In genomic region chr5:6378128-6379023, GRCh38 we compare ENCODE assay signal across 1 cellular context.
TF ChIP-seq lines count a peak whose summit lies in the region.

A gene with protein sequence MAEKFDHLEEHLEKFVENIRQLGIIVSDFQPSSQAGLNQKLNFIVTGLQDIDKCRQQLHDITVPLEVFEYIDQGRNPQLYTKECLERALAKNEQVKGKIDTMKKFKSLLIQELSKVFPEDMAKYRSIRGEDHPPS (minus strand): TSS chr5:6378547. CDS start chr5:6378483, 64 bp downstream.

TF ChIP-seq in HepG2, 621 proteins besides CTCF, POLR2A, EP300 and RAD21 (continued from another document and continues in another):
- TF ChIP-seq ZNF142 (CRISPR knock-in tag; IDR thresholded peaks at IDR 0.05), result no peak
- TF ChIP-seq BORCS8-MEF2B (CRISPR knock-in tag; IDR thresholded peaks at IDR 0.05), result peak; percentile 54; the same call in 1 of the 2 replicates
- TF ChIP-seq ELF1 (CRISPR knock-in tag; IDR thresholded peaks at IDR 0.05), result peak; percentile 98
- TF ChIP-seq NONO (IDR thresholded peaks at IDR 0.05), result no peak
- peak; percentile 67; the same call in 1 of the 2 replicates for TF ChIP-seq NONO (CRISPR knock-in tag; conservative IDR thresholded peaks at IDR 0.05)
- TF ChIP-seq KDM5B (CRISPR knock-in tag; IDR thresholded peaks at IDR 0.05; ENCODE audit: borderline replicate concordance), result 0 out of 2 replicates have a peak, but pooled peaks have one; percentile 27
- TF ChIP-seq HNRNPUL1 (IDR thresholded peaks at IDR 0.05; ENCODE audit: low read depth, low read length), result no peak
- TF ChIP-seq ZNF746 (CRISPR knock-in tag; IDR thresholded peaks at IDR 0.05), result peak; percentile 69
- TF ChIP-seq ZNF605 (CRISPR knock-in tag; IDR thresholded peaks at IDR 0.05), result peak; percentile 62
- TF ChIP-seq ZNF34 (CRISPR knock-in tag; IDR thresholded peaks at IDR 0.05; ENCODE audit: borderline replicate concordance), result no peak
- peak; percentile 34 for TF ChIP-seq HNRNPH1 (optimal IDR thresholded peaks at IDR 0.05; ENCODE audit: low read depth, low read length)
- no peak for TF ChIP-seq NFRKB (IDR thresholded peaks at IDR 0.05)
- peak; percentile 89 for TF ChIP-seq POLR2AphosphoS5 (IDR thresholded peaks at IDR 0.05; ENCODE audit: low read depth, low read length)
- TF ChIP-seq, protein P1, sequence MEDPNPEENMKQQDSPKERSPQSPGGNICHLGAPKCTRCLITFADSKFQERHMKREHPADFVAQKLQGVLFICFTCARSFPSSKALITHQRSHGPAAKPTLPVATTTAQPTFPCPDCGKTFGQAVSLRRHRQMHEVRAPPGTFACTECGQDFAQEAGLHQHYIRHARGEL (CRISPR knock-in tag; IDR thresholded peaks at IDR 0.05), result no peak
- TF ChIP-seq ELF3 (CRISPR knock-in tag; IDR thresholded peaks at IDR 0.05), result peak; percentile 79
- peak; percentile 78; the same call in 1 of the 2 replicates for TF ChIP-seq ZNF709 (CRISPR knock-in tag; IDR thresholded peaks at IDR 0.05)
- 0 out of 2 replicates have a peak, but pooled peaks have one; percentile 60 for TF ChIP-seq ZNF800 (CRISPR knock-in tag; IDR thresholded peaks at IDR 0.05)
- peak; percentile 88 for TF ChIP-seq YEATS2 (CRISPR knock-in tag; IDR thresholded peaks at IDR 0.05; ENCODE audit: borderline replicate concordance)
- 0 out of 2 replicates have a peak, but pooled peaks have one; percentile 32 for TF ChIP-seq ZNF788 (CRISPR knock-in tag; IDR thresholded peaks at IDR 0.05; ENCODE audit: borderline replicate concordance)
- TF ChIP-seq ZNF280B (CRISPR knock-in tag; IDR thresholded peaks at IDR 0.05; ENCODE audit: borderline replicate concordance), result peak; percentile 70
- peak; percentile 64; the same call in 1 of the 2 replicates for TF ChIP-seq AHR (CRISPR knock-in tag; IDR thresholded peaks at IDR 0.05)
- no peak for TF ChIP-seq PAF1 (CRISPR knock-in tag; IDR thresholded peaks at IDR 0.05)
- 0 out of 4 replicates have a peak, but pooled peaks of 1 of the 2 experiments have one; percentile 19 for TF ChIP-seq ATF4 (CRISPR knock-in tag; IDR thresholded peaks at IDR 0.05)
- peak; percentile 95 for TF ChIP-seq PHF8 (CRISPR knock-in tag; IDR thresholded peaks at IDR 0.05)
- 0 out of 2 replicates have a peak, but pooled peaks have one; percentile 70 for TF ChIP-seq ZXDC (CRISPR knock-in tag; IDR thresholded peaks at IDR 0.05)
- peak; percentile 20; the same call in 1 of the 2 replicates for TF ChIP-seq MAZ (IDR thresholded peaks at IDR 0.05; ENCODE audit: borderline replicate concordance, low read depth, low read length)
- peak; percentile 46; the same call in 1 of the 2 replicates for TF ChIP-seq MAZ (CRISPR knock-in tag; IDR thresholded peaks at IDR 0.05; ENCODE audit: low read depth)
- peak; percentile 55; the same call in 1 of the 2 replicates for TF ChIP-seq ZNF232 (CRISPR knock-in tag; IDR thresholded peaks at IDR 0.05; ENCODE audit: borderline replicate concordance)
- peak; percentile 60; the same call in 1 of the 2 replicates for TF ChIP-seq ZSCAN31 (CRISPR knock-in tag; IDR thresholded peaks at IDR 0.05; ENCODE audit: low read depth)
- 0 out of 2 replicates have a peak, but pooled peaks have one; percentile 36 for TF ChIP-seq ZNF777 (CRISPR knock-in tag; IDR thresholded peaks at IDR 0.05)
- TF ChIP-seq SOX13 (IDR thresholded peaks at IDR 0.05), result no peak
- peak in 1 of 2 experiments; percentile 9; a peak in 1 of 4 replicates for TF ChIP-seq SOX13 (CRISPR knock-in tag; conservative IDR thresholded peaks at IDR 0.05 in 1 of 2, IDR thresholded peaks at IDR 0.05 in 1 of 2)
- no peak; the same call in 1 of the 2 replicates for TF ChIP-seq LCORL (IDR thresholded peaks at IDR 0.05)
- TF ChIP-seq LCORL (CRISPR knock-in tag; IDR thresholded peaks at IDR 0.05), result peak; percentile 31; the same call in 1 of the 2 replicates
- TF ChIP-seq HMGXB4 (CRISPR knock-in tag; IDR thresholded peaks at IDR 0.05; ENCODE audit: borderline replicate concordance in 1 of 2, low read depth in 1 of 2), result peak in 1 of 2 experiments; percentile 42; a peak in 2 of 4 replicates
- peak; percentile 61; the same call in 1 of the 2 replicates for TF ChIP-seq ZNF792 (CRISPR knock-in tag; IDR thresholded peaks at IDR 0.05)
- 0 out of 2 replicates have a peak, but pooled peaks have one; percentile 30 for TF ChIP-seq ZNF160 (CRISPR knock-in tag; IDR thresholded peaks at IDR 0.05)
- TF ChIP-seq, protein P2, sequence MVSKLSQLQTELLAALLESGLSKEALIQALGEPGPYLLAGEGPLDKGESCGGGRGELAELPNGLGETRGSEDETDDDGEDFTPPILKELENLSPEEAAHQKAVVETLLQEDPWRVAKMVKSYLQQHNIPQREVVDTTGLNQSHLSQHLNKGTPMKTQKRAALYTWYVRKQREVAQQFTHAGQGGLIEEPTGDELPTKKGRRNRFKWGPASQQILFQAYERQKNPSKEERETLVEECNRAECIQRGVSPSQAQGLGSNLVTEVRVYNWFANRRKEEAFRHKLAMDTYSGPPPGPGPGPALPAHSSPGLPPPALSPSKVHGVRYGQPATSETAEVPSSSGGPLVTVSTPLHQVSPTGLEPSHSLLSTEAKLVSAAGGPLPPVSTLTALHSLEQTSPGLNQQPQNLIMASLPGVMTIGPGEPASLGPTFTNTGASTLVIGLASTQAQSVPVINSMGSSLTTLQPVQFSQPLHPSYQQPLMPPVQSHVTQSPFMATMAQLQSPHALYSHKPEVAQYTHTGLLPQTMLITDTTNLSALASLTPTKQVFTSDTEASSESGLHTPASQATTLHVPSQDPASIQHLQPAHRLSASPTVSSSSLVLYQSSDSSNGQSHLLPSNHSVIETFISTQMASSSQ (IDR thresholded peaks at IDR 0.05; ENCODE audit: low read depth), result no peak
- TF ChIP-seq, protein P2 (CRISPR knock-in tag; IDR thresholded peaks at IDR 0.05; ENCODE audit: borderline replicate concordance), result 0 out of 2 replicates have a peak, but pooled peaks have one; percentile 23
- peak; percentile 84 for TF ChIP-seq HNRNPLL (IDR thresholded peaks at IDR 0.05; ENCODE audit: low read depth, low read length, poor library complexity, severe bottlenecking)
